ENCODE assay signal across 8 cellular contexts in the genomic region with DNA sequence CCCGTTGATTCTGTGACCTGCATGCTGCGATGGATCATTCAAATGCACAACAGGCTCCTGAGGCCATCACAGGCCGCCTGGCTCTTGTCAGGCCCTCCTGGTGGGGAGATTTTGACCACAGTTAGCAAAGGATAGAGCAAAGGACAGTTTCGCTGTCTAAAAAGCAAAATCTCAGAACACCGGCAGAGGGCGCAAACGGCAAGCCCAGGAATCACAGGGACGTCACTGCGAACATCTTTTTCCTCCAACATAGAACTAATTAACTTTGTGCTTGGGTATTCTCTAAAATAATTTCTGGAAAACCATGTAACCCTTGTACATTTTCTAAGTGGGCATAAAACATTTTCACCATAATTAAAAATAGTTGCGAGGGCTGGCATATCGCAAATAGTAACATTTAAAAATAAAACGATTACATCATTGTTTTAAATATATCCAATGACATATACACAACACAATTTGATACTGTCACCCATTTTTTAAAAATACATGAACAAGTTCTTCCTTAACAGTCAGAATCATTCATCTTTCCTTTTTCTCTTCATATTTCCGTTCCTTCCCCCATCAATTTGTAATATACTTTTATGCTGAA.
DNase-seq lines count a peak whose midpoint lies in the region; ATAC-seq and TF ChIP-seq lines count a peak whose summit lies in the region.

No MANE protein-coding gene starts in this region.

- peak; percentile 46 for DNase-seq in NCI-H345 (lab: John Stamatoyannopoulos, UW)
- DNase-seq in activated CD4-positive, alpha-beta T cell treated with anti-CD3 and anti-CD28 coated beads for 24 hours (ENCODE audit: low read depth in 2 of 2): peak; percentile 48 to 55
- peak; percentile 85 for DNase-seq in left kidney (ENCODE audit: low read depth, low spot score)
- DNase-seq in stimulated activated CD4-positive, alpha-beta T cell treated with anti-CD3 and anti-CD28 coated beads, Interleukin-4, amount 100 ng/mL, for 1 hour: peak; percentile 68

- TF ChIP-seq CTCF in 22Rv1 (IDR thresholded peaks at IDR 0.05): peak; percentile 97

- ATAC-seq in GM19035 (IDR thresholded peaks at IDR 0.05; ENCODE audit: unreplicated experiment) (peak; percentile 59), GM18520 (IDR thresholded peaks at IDR 0.05; ENCODE audit: unreplicated experiment) (no peak)

- H3K27ac ChIP-seq in 22Rv1 (peak overlapping the region; percentile 30; the same call in 1 of the 2 replicates), cingulate gyrus (ENCODE audit: low read depth, low read length) (peak overlapping the region; percentile 5)
